ENCODE assay signal across 8 cellular contexts in genomic region chr5:95647331-95647659, GRCh38. TPM values are rescaled to one million over a fixed set of nuclear protein-coding genes. Genes with fewer than 3 reads are reported as not detected.
A peak's percentile ranks its signal among the peaks of the same experiment; 100 is the strongest.
DNase-seq lines count a peak whose midpoint lies in the region; ATAC-seq and TF ChIP-seq lines count a peak whose summit lies in the region.

No MANE protein-coding gene starts in this region.

- H3K9me3 Mint-ChIP-seq in activated T-cell treated with anti-CD3 and anti-CD28 coated beads, Interleukin-2, amount 50 U/mL, for 24 hours: no peaks in the 10 kb centered on the region
- H3K9me3 Mint-ChIP-seq in brain (no peaks in the 10 kb centered on the region), type B pancreatic cell (no peaks in the 10 kb centered on the region)

- H3K27ac ChIP-seq in right lobe of liver: peak overlapping the region; percentile 87 to 98 (median 96)

- H3K36me3 ChIP-seq in right lobe of liver: no peaks in the 10 kb centered on the region

- peak in 1 of 2 experiments; percentile 5 for TF ChIP-seq CTCF in brain (conservative IDR thresholded peaks at IDR 0.05)
- no peak for TF ChIP-seq CTCF in right lobe of liver (IDR thresholded peaks at IDR 0.05)
- TF ChIP-seq CTCF in type B pancreatic cell (conservative IDR thresholded peaks at IDR 0.05): no peak

- H3K4me3 Mint-ChIP-seq in activated T-cell treated with anti-CD3 and anti-CD28 coated beads, Interleukin-2, amount 50 U/mL, for 24 hours: peak overlapping the region; percentile 82
- H3K4me3 Mint-ChIP-seq in brain (peak overlapping the region; percentile 81 to 85 (median 81)), type B pancreatic cell (peak overlapping the region; percentile 86)

- peak overlapping the region; percentile 94 for H3K27ac Mint-ChIP-seq in activated T-cell treated with anti-CD3 and anti-CD28 coated beads, Interleukin-2, amount 50 U/mL, for 24 hours
- H3K27ac Mint-ChIP-seq in brain (peak overlapping the region in 3 of 5 experiments; percentile 66 to 81 (median 77)), type B pancreatic cell (peak overlapping the region; percentile 90)

- no peaks in the 10 kb centered on the region for H3K27me3 Mint-ChIP-seq in activated T-cell treated with anti-CD3 and anti-CD28 coated beads, Interleukin-2, amount 50 U/mL, for 24 hours
- H3K27me3 Mint-ChIP-seq in brain: no peaks in the 10 kb centered on the region
- H3K27me3 Mint-ChIP-seq in type B pancreatic cell: no peaks in the 10 kb centered on the region

- DNase-seq in activated T-cell treated with anti-CD3 and anti-CD28 coated beads, Interleukin-2, amount 50 U/mL, for 24 hours: no peak
- no peak for DNase-seq in activated T-cell treated with anti-CD3 and anti-CD28 coated beads, Interleukin-2, amount 50 U/mL, for 48 hours
- DNase-seq in right lobe of liver (no peak), type B pancreatic cell (ENCODE audit: extremely low spot score, unreplicated experiment) (no peak), NCI-H510A treated with DMSO at 0.1 percent for 48 hours (lab: John Stamatoyannopoulos, UW) (no peak), SW480 (ENCODE audit: low spot score) (no peak)
- DNase-seq in stimulated activated CD4-positive, alpha-beta T cell treated with anti-CD3 and anti-CD28 coated beads, Interleukin-12 subunit alpha, Interleukin-12 subunit beta, amount 100 ng/mL, for 4 hours: no peak

- TF ChIP-seq POLR2A in right lobe of liver (IDR thresholded peaks at IDR 0.05): no peak

- 12% methylated on average over 8 of the region's 10 CpGs for WGBS in right lobe of liver (ENCODE audit: insufficient coverage, low coverage, low lambda C conversion rate, missing lambda C conversion rate)

- peak; percentile 3 to 10 (median 6) for ATAC-seq in right lobe of liver

- intact Hi-C loops in right lobe of liver (cut with DNase I): loop anchor here in 1 of 2 donors (5.0 kb wide), 1 partner anchor 195 kb away; no protein-coding TSS in a partner anchor

- H3K27me3 ChIP-seq in right lobe of liver: no peaks in the 10 kb centered on the region

- peaks cover 49% of the 10 kb centered on the region for H3K4me1 Mint-ChIP-seq in activated T-cell treated with anti-CD3 and anti-CD28 coated beads, Interleukin-2, amount 50 U/mL, for 24 hours (ENCODE audit: low read depth)
- H3K4me1 Mint-ChIP-seq in brain: no peaks in the 10 kb centered on the region
- peaks cover 5% of the 10 kb centered on the region for H3K4me1 Mint-ChIP-seq in type B pancreatic cell (ENCODE audit: unreplicated experiment)

- peak overlapping the region; percentile 27 to 56 (median 31) for H3K4me3 ChIP-seq in right lobe of liver

- H3K9me3 ChIP-seq in right lobe of liver: no peaks in the 10 kb centered on the region

- peaks cover 3% of the 10 kb centered on the region for H3K36me3 Mint-ChIP-seq in activated T-cell treated with anti-CD3 and anti-CD28 coated beads, Interleukin-2, amount 50 U/mL, for 24 hours (ENCODE audit: low read depth)
- no peaks in the 10 kb centered on the region for H3K36me3 Mint-ChIP-seq in brain
- H3K36me3 Mint-ChIP-seq in type B pancreatic cell: no peaks in the 10 kb centered on the region

- peaks cover 0 to 44% (median 6%) of the 10 kb centered on the region in 4 donors for H3K4me1 ChIP-seq in right lobe of liver

RNA-seq across cellular contexts. Expression of gene RFESD, which starts 0.7 kb away (rescaled TPM):
- polyA plus RNA-seq in brain (ENCODE audit: insufficient read depth, low read depth, low replicate concordance): 4.2 TPM
- total RNA-seq in right lobe of liver (1 to 10 TPM in 4 of 6 experiments, under 1 TPM in 2; 0.56 to 2.2 (median 1.6) TPM), type B pancreatic cell (ENCODE audit: low replicate concordance) (1.6 and 2.5 TPM in 2 replicates)

RNA-seq across cellular contexts. Expression of gene GPR150, which starts 27.4 kb away (rescaled TPM):
- 1.4 TPM for polyA plus RNA-seq in brain (ENCODE audit: insufficient read depth, low read depth, low replicate concordance)
- total RNA-seq in right lobe of liver (under 1 TPM in 4 of 6 experiments, not detected in 2; 0.11 to 0.31 (median 0.17) TPM), type B pancreatic cell (ENCODE audit: low replicate concordance) (not detected in 2 replicates)

RNA-seq across cellular contexts. Expression of gene SPATA9, which starts 35.5 kb away (rescaled TPM):
- 0.34 TPM for polyA plus RNA-seq in brain (ENCODE audit: insufficient read depth, low read depth, low replicate concordance)
- total RNA-seq in right lobe of liver: under 1 TPM in 4 of 6 experiments, not detected in 2; 0.35 to 0.55 (median 0.38) TPM
- total RNA-seq in type B pancreatic cell (ENCODE audit: low replicate concordance): 0.29 TPM in 2 replicates
